ENCODE assay signal across 22 cellular contexts in genomic region chr2:42328923-42329322, GRCh38.
"Had no signal": no experiment of that assay in that cellular context is flagged by ENCODE, and none has a peak within 500 bp of the region (broad histone marks: within the 10 kb centered on the region; RNA-seq: fewer than 3 reads in every experiment).

No MANE protein-coding gene starts in this region.

- DNase-seq: colonic mucosa; cortex of kidney; effector CD8-positive, alpha-beta T cell; effector memory CD8-positive, alpha-beta T cell; endodermal cell; esophagus squamous epithelium; foreskin melanocyte; gastrocnemius medialis; glutamatergic neuron; head of caudate nucleus; heart right ventricle; left cardiac atrium; left lung; left ventricle myocardium superior; lower lobe of right lung; mucosa of descending colon had no signal

- ATAC-seq: esophagus mucosa, gastrocnemius medialis, heart right ventricle, left ventricle myocardium superior, lower lobe of right lung, mucosa of descending colon had no signal

- H3K4me3 ChIP-seq: colonic mucosa, esophagus squamous epithelium, gastrocnemius medialis, heart right ventricle, left lung, lower lobe of right lung, mucosa of descending colon had no signal

- H3K36me3 ChIP-seq: colonic mucosa had no signal

- H3K27ac Mint-ChIP-seq: dendritic cell treated with granulocyte-macrophage colony-stimulating factor and Interleukin-4, amounts not matched to agents 40 ng/mL and 50 ng/mL, for 4 days; endodermal cell had no signal

- H3K9me3 ChIP-seq: colonic mucosa, esophagus squamous epithelium, gastrocnemius medialis, heart right ventricle, left lung, lower lobe of right lung, mucosa of descending colon had no signal

- FAIRE-seq: endometrium, keratinocyte had no signal

- H3K27ac ChIP-seq: colonic mucosa, epithelial cell of prostate, esophagus squamous epithelium, gastrocnemius medialis, heart right ventricle, left lung, lower lobe of right lung had no signal

- H3K4me1 ChIP-seq: colonic mucosa, gastrocnemius medialis, heart right ventricle, left lung, lower lobe of right lung had no signal

- H3K27me3 ChIP-seq: colonic mucosa, esophagus squamous epithelium, gastrocnemius medialis, heart right ventricle, left lung had no signal

- H3K27me3 Mint-ChIP-seq: dendritic cell treated with granulocyte-macrophage colony-stimulating factor and Interleukin-4, amounts not matched to agents 40 ng/mL and 50 ng/mL, for 4 days; effector memory CD8-positive, alpha-beta T cell had no signal

- H3K4me3 Mint-ChIP-seq: dendritic cell treated with granulocyte-macrophage colony-stimulating factor and Interleukin-4, amounts not matched to agents 40 ng/mL and 50 ng/mL, for 4 days; effector memory CD8-positive, alpha-beta T cell; endodermal cell; mesothelial cell of epicardium had no signal

- H3K9me3 Mint-ChIP-seq: dendritic cell treated with granulocyte-macrophage colony-stimulating factor and Interleukin-4, amounts not matched to agents 40 ng/mL and 50 ng/mL, for 4 days; effector memory CD8-positive, alpha-beta T cell; endodermal cell; mesothelial cell of epicardium had no signal

- H3K4me1 Mint-ChIP-seq: endodermal cell had no signal
